Comparison of ENCODE assay signal across 1 cellular context in genomic region chr3:70857926-70858325, GRCh38.
TF ChIP-seq lines count a peak whose summit lies in the region.

No MANE protein-coding gene starts in this region.

TF ChIP-seq in IMR-90, 13 proteins besides CTCF, POLR2A, EP300 and RAD21 (continued from another document):
- TF ChIP-seq, protein P1, sequence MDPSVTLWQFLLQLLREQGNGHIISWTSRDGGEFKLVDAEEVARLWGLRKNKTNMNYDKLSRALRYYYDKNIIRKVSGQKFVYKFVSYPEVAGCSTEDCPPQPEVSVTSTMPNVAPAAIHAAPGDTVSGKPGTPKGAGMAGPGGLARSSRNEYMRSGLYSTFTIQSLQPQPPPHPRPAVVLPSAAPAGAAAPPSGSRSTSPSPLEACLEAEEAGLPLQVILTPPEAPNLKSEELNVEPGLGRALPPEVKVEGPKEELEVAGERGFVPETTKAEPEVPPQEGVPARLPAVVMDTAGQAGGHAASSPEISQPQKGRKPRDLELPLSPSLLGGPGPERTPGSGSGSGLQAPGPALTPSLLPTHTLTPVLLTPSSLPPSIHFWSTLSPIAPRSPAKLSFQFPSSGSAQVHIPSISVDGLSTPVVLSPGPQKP (IDR thresholded peaks at IDR 0.05; ENCODE audit: borderline replicate concordance, low read depth, low read length) = no peak
- TF ChIP-seq MAFK (IDR thresholded peaks at IDR 0.05; ENCODE audit: low read depth, low read length) = no peak
- TF ChIP-seq NFE2L2 (IDR thresholded peaks at IDR 0.05; ENCODE audit: low read depth, low read length) = no peak
- no peak for TF ChIP-seq CEBPB (IDR thresholded peaks at IDR 0.05; ENCODE audit: low read depth, low read length)
- TF ChIP-seq USF2 (IDR thresholded peaks at IDR 0.05; ENCODE audit: low read depth, low read length) = no peak
- TF ChIP-seq MAZ (IDR thresholded peaks at IDR 0.05; ENCODE audit: borderline replicate concordance, low read depth, low read length) = no peak
- no peak for TF ChIP-seq RCOR1 (IDR thresholded peaks at IDR 0.05; ENCODE audit: insufficient replicate concordance, low read length)
- no peak for TF ChIP-seq MXI1 (IDR thresholded peaks at IDR 0.05; ENCODE audit: borderline replicate concordance, low read depth, low read length)
- TF ChIP-seq CHD1 (IDR thresholded peaks at IDR 0.05; ENCODE audit: low read depth, low read length) = no peak
TF ChIP-seq in IMR-90: peak in this region for 0.
